ENCODE assay signal across 7 cellular contexts in genomic region chr16:56600398-56600999, GRCh38.
DNase-seq lines count a peak whose midpoint lies in the region; ATAC-seq and TF ChIP-seq lines count a peak whose summit lies in the region.

No MANE protein-coding gene starts in this region.

- H3K27ac Mint-ChIP-seq in effector memory CD8-positive, alpha-beta T cell: peak overlapping the region in 1 of 2 donors; percentile 39

- peak; percentile 78 for ATAC-seq in effector memory CD8-positive, alpha-beta T cell (replicated peaks)
- no peak for ATAC-seq in GM21619 (IDR thresholded peaks at IDR 0.05; ENCODE audit: unreplicated experiment)

- peak; percentile 70 for TF ChIP-seq CTCF in HFF-Myc (IDR thresholded peaks at IDR 0.05; ENCODE audit: low read depth, low read length, missing control alignments)

- H3K4me3 ChIP-seq in HFF-Myc (replicated peaks; ENCODE audit: low read depth, low read length): no peak overlapping the region

- DNase-seq in DMS114 treated with DMSO at 0.1 percent for 48 hours (lab: John Stamatoyannopoulos, UW; ENCODE audit: unreplicated experiment) (peak; percentile 24), HFF-Myc (ENCODE audit: extremely low read depth, low read depth) (no peak), SHP77 (lab: John Stamatoyannopoulos, UW) (peak; percentile 47 to 65), middle frontal gyrus (ENCODE audit: extremely low spot score, low spot score) (peak; percentile 61), NCI-H2029 (lab: John Stamatoyannopoulos, UW) (no peak)
- peak in 2 of 3 experiments; percentile 36 to 52 for DNase-seq in effector memory CD8-positive, alpha-beta T cell

- peaks cover 3 to 6% of the 10 kb centered on the region in 2 donors for H3K4me1 Mint-ChIP-seq in effector memory CD8-positive, alpha-beta T cell (ENCODE audit: low read depth in 2 of 2)

- peaks cover 13 to 17% of the 10 kb centered on the region in 2 donors for H3K27me3 Mint-ChIP-seq in effector memory CD8-positive, alpha-beta T cell

- no peak overlapping the region for H3K4me3 Mint-ChIP-seq in effector memory CD8-positive, alpha-beta T cell

- H3K36me3 Mint-ChIP-seq in effector memory CD8-positive, alpha-beta T cell (ENCODE audit: insufficient read depth): no peaks in the 10 kb centered on the region

- no peaks in the 10 kb centered on the region for H3K9me3 Mint-ChIP-seq in effector memory CD8-positive, alpha-beta T cell

Comparison
In these comparisons a context has a peak if more than half of its experiments do, and no peak if none do; other contexts are left out.
1. DNase-seq: peak in DMS114 treated with DMSO at 0.1 percent for 48 hours (single experiment), SHP77 (2 of 2), effector memory CD8-positive, alpha-beta T cell (2 of 3) and middle frontal gyrus (single experiment); none in HFF-Myc (single experiment) and NCI-H2029 (single experiment).